ENCODE assay signal across 9 cellular contexts in the genomic region with DNA sequence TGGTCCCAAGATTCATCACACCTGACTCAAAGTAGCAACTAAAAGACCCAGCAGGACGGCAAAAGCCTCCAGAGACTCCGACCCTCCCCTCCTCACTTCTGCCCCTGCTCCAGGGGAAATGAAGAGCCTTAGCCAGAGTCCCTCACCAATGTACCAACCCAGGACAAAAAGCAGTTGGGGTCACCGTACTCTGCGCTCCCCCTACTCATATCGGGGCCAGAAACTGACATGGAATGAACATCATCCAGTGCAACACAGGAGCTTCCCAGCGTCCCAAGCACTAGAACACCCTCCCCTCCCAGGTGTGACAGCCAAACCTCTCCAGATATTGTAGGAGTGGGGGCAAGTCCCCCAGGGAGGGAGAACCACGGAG. TPM values are rescaled to one million over a fixed set of nuclear protein-coding genes. Genes with fewer than 3 reads are reported as not detected.
DNase-seq lines count a peak whose midpoint lies in the region; ATAC-seq and TF ChIP-seq lines count a peak whose summit lies in the region.
"Had no signal": no experiment of that assay in that cellular context is flagged by ENCODE, and none has a peak within 500 bp of the region (broad histone marks: within the 10 kb centered on the region; RNA-seq: fewer than 3 reads in every experiment).

No MANE protein-coding gene starts in this region.

- intact Hi-C loops in heart right ventricle (cut with DNase I) (loop anchor here in 4 of 10 donors (10.0 kb wide), 1 partner anchor 221 kb away; no protein-coding TSS in a partner anchor), Right ventricle myocardium superior (cut with DNase I) (no loop called here), uterus (cut with DNase I; ENCODE audit: low total_unique reads) (loop anchor here (10.0 kb wide), 1 partner anchor 221 kb away; no protein-coding TSS in a partner anchor)

- DNase-seq in heart right ventricle: no peak
- no peak for DNase-seq in Right ventricle myocardium superior
- no peak for DNase-seq in brain microvascular endothelial cell
- no peak for DNase-seq in memory B cell (ENCODE audit: low spot score in 2 of 2)
- no peak for DNase-seq in uterus
- DNase-seq in NCI-H2227 treated with DMSO at 0.1 percent for 48 hours (lab: John Stamatoyannopoulos, UW): no peak
- DNase-seq: stimulated activated CD4-positive, alpha-beta T cell treated with anti-CD3 and anti-CD28 coated beads, Interleukin-1b, Interleukin-23, amount 100 ng/mL, for 48 hours had no signal

- peak overlapping the region in 9 of 10 donors; percentile 40 to 100 (median 96) for H3K27ac ChIP-seq in heart right ventricle
- H3K27ac ChIP-seq in brain microvascular endothelial cell: peak overlapping the region; percentile 96
- peak overlapping the region; percentile 94 to 96 for H3K27ac ChIP-seq in uterus

- H3K4me1 ChIP-seq in heart right ventricle (peaks cover 6 to 64% (median 45%) of the 10 kb centered on the region in 9 donors), uterus (peaks cover 0 to 11% of the 10 kb centered on the region in 2 donors)

- in situ Hi-C loops in brain microvascular endothelial cell (cut with HindIII; ENCODE audit: low pct_ligation_motif_present, low sequenced_read_pairs): no loop called here

- TF ChIP-seq CTCF in heart right ventricle (IDR thresholded peaks at IDR 0.05): no peak
- TF ChIP-seq CTCF in brain microvascular endothelial cell (IDR thresholded peaks at IDR 0.05; ENCODE audit: low read depth, low read length, missing control alignments): no peak
- TF ChIP-seq CTCF in uterus (IDR thresholded peaks at IDR 0.05): no peak

- peaks cover 34 to 59% (median 56%) of the 10 kb centered on the region in 9 donors for H3K36me3 ChIP-seq in heart right ventricle
- peaks cover 62% of the 10 kb centered on the region for H3K36me3 ChIP-seq in brain microvascular endothelial cell (replicated peaks)
- H3K36me3 ChIP-seq in uterus: no peaks in the 10 kb centered on the region

- H3K36me3 Mint-ChIP-seq in memory B cell: peaks cover 29% of the 10 kb centered on the region

- no peaks in the 10 kb centered on the region for H3K9me3 Mint-ChIP-seq in memory B cell

- WGBS in heart right ventricle, 2 donors: 55 to 59% methylated on average over 7 of the region's 7 CpGs

- H3K27ac Mint-ChIP-seq in memory B cell: peak overlapping the region; percentile 96

- no peaks in the 10 kb centered on the region for H3K9me3 ChIP-seq in heart right ventricle
- no peaks in the 10 kb centered on the region for H3K9me3 ChIP-seq in uterus

- H3K4me3 ChIP-seq in heart right ventricle: peak overlapping the region in 8 of 10 donors; percentile 85 to 100 (median 94)
- H3K4me3 ChIP-seq in brain microvascular endothelial cell (ENCODE audit: low read depth, low read length): peak overlapping the region; percentile 100
- peak overlapping the region in 1 of 2 donors; percentile 85 for H3K4me3 ChIP-seq in uterus

- peak overlapping the region; percentile 96 for H3K4me3 Mint-ChIP-seq in memory B cell

- no peaks in the 10 kb centered on the region for H3K27me3 Mint-ChIP-seq in memory B cell

- no peaks in the 10 kb centered on the region for H3K27me3 ChIP-seq in heart right ventricle
- H3K27me3 ChIP-seq in brain microvascular endothelial cell (replicated peaks): no peaks in the 10 kb centered on the region
- no peaks in the 10 kb centered on the region for H3K27me3 ChIP-seq in uterus

- no peak for ATAC-seq in heart right ventricle
- no peak for ATAC-seq in Right ventricle myocardium superior (ENCODE audit: poor library complexity)
- no peak for ATAC-seq in memory B cell (ENCODE audit: low read depth)
- ATAC-seq in esophagus mucosa: no peak
- ATAC-seq in HG02571 (IDR thresholded peaks at IDR 0.05; ENCODE audit: unreplicated experiment): no peak

- H3K4me1 Mint-ChIP-seq in memory B cell: peaks cover 33% of the 10 kb centered on the region

- no peak for TF ChIP-seq POLR2A in uterus (IDR thresholded peaks at IDR 0.05)

RNA-seq across cellular contexts. Expression of a gene that starts 1.7 kb away (rescaled TPM):
- 1,000 to 10,000 TPM; 1,845 to 2,887 (median 2,645) TPM for total RNA-seq in heart right ventricle
- polyA plus RNA-seq in heart right ventricle: 1,000 to 10,000 TPM in 1 of 2 donors, 100 to 1,000 TPM in 1; 704 to 1,279 TPM
- 1,974 TPM for total RNA-seq in Right ventricle myocardium superior
- 1,000 to 10,000 TPM in 2 of 4 donors, 100 to 1,000 TPM in 2; 936 to 2,469 (median 1,635) TPM for total RNA-seq in uterus
- 2,169 TPM for total RNA-seq in esophagus mucosa

RNA-seq across cellular contexts. Expression of a gene that starts 12.6 kb away (rescaled TPM):
- 100 to 1,000 TPM in 5 of 10 donors, 10 to 100 TPM in 5; 72.5 to 222 (median 99.5) TPM for total RNA-seq in heart right ventricle
- 100 to 1,000 TPM; 140 to 214 TPM for polyA plus RNA-seq in heart right ventricle
- total RNA-seq in Right ventricle myocardium superior: 70.5 TPM
- 100 to 1,000 TPM in 2 of 4 donors, 10 to 100 TPM in 1, 1 to 10 TPM in 1; 7.1 to 119 (median 91.9) TPM for total RNA-seq in uterus
- total RNA-seq in esophagus mucosa: 28.8 TPM

RNA-seq across cellular contexts. Expression of a gene that starts 24.0 kb away (rescaled TPM):
- total RNA-seq in heart right ventricle (10 to 100 TPM; 11.5 to 22.8 (median 14.3) TPM), Right ventricle myocardium superior (16.7 TPM), uterus (10 to 100 TPM in 3 of 4 donors, 1 to 10 TPM in 1; 10.0 to 39.4 (median 23.4) TPM), esophagus mucosa (19.3 TPM)
- polyA plus RNA-seq in heart right ventricle: 10 to 100 TPM in 1 of 2 donors, 1 to 10 TPM in 1; 8.5 to 10.5 TPM

RNA-seq across cellular contexts. Expression of a gene that starts 50.7 kb away (rescaled TPM):
- total RNA-seq in heart right ventricle: 1,000 to 10,000 TPM in 1 of 10 donors, 100 to 1,000 TPM in 9; 241 to 2,570 (median 640) TPM
- polyA plus RNA-seq in heart right ventricle: 1,000 to 10,000 TPM; 1,128 to 1,168 TPM
- total RNA-seq in Right ventricle myocardium superior: 589 TPM
- total RNA-seq in uterus: under 1 TPM in 1 of 4 donors, not detected in 3; 0.67 TPM
- total RNA-seq in esophagus mucosa: not detected
